ENCODE assay signal across 1 cellular context in the genomic region with DNA sequence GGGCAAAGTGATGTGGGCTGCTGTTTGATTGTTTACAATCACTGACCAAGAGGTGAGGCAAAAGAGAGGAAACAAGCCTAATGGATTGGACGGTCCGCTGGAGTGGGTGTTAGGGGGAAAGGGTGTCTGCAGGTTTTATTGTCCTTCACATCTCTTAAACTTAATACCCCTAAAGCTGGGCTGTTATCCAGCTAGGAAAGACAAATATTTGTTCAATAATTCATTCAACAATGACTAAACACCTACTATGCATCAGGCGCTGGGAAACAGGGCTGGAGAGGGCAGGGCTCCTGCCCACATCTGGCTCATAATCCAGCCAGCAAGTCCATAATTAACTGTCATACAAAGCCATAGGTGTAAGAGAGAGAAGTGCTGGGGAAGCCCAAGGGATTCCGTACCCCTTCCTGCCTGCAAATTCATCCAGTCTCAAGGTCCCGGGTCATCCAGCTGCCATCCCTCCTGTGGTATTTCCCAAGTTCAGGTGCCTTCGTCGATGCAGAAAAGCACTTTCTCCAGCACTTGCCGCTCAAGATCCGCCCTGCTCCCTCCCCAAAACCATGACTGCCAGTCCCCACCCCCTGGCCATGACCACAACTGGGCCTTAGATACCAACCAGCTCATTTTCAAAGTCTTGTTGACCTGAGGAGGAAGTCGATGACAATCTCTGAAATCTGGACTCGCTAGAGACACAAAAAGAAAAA.
TF ChIP-seq lines count a peak whose summit lies in the region.

No MANE protein-coding gene starts in this region.

TF ChIP-seq in HCT116, 20 proteins besides CTCF, POLR2A, EP300 and RAD21 (continued from another document):
- TF ChIP-seq, protein P1, sequence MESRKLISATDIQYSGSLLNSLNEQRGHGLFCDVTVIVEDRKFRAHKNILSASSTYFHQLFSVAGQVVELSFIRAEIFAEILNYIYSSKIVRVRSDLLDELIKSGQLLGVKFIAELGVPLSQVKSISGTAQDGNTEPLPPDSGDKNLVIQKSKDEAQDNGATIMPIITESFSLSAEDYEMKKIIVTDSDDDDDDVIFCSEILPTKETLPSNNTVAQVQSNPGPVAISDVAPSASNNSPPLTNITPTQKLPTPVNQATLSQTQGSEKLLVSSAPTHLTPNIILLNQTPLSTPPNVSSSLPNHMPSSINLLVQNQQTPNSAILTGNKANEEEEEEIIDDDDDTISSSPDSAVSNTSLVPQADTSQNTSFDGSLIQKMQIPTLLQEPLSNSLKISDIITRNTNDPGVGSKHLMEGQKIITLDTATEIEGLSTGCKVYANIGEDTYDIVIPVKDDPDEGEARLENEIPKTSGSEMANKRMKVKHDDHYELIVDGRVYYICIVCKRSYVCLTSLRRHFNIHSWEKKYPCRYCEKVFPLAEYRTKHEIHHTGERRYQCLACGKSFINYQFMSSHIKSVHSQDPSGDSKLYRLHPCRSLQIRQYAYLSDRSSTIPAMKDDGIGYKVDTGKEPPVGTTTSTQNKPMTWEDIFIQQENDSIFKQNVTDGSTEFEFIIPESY (IDR thresholded peaks at IDR 0.05; ENCODE audit: extremely low read depth, insufficient replicate concordance, low read length): no peak
- TF ChIP-seq YY1 (IDR thresholded peaks at IDR 0.05; ENCODE audit: extremely low read depth, insufficient replicate concordance, low read depth, low read length): no peak
- TF ChIP-seq ZNF274 (IDR thresholded peaks at IDR 0.05; ENCODE audit: low read depth, low read length): no peak
- TF ChIP-seq TCF7L2 (IDR thresholded peaks at IDR 0.05; ENCODE audit: borderline replicate concordance, extremely low read depth, insufficient read depth, insufficient read length): no peak
- TF ChIP-seq CBX3 (IDR thresholded peaks at IDR 0.05; ENCODE audit: low read depth): no peak
- no peak for TF ChIP-seq FOSL1 (IDR thresholded peaks at IDR 0.05; ENCODE audit: low read depth)
- TF ChIP-seq, protein P2, sequence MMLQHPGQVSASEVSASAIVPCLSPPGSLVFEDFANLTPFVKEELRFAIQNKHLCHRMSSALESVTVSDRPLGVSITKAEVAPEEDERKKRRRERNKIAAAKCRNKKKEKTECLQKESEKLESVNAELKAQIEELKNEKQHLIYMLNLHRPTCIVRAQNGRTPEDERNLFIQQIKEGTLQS (IDR thresholded peaks at IDR 0.05): no peak
- TF ChIP-seq EZH2 (IDR thresholded peaks at IDR 0.05): no peak
- TF ChIP-seq, protein P3, sequence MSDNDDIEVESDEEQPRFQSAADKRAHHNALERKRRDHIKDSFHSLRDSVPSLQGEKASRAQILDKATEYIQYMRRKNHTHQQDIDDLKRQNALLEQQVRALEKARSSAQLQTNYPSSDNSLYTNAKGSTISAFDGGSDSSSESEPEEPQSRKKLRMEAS (IDR thresholded peaks at IDR 0.05): no peak
